Comparison of ENCODE assay signal across 10 cellular contexts in genomic region chr17:81285894-81286293, GRCh38. TPM values are rescaled to one million over a fixed set of nuclear protein-coding genes. Genes with fewer than 3 reads are reported as not detected.
A peak's percentile ranks its signal among the peaks of the same experiment; 100 is the strongest.
DNase-seq lines count a peak whose midpoint lies in the region; ATAC-seq and TF ChIP-seq lines count a peak whose summit lies in the region.
"Had no signal": no experiment of that assay in that cellular context is flagged by ENCODE, and none has a peak within 500 bp of the region (broad histone marks: within the 10 kb centered on the region; RNA-seq: fewer than 3 reads in every experiment).

No MANE protein-coding gene starts in this region.

- TF ChIP-seq CTCF in adrenal gland (IDR thresholded peaks at IDR 0.05) (no peak), left lung (IDR thresholded peaks at IDR 0.05) (no peak), testis (IDR thresholded peaks at IDR 0.05) (no peak), GM13976 (IDR thresholded peaks at IDR 0.05; ENCODE audit: borderline replicate concordance, control extremely low read depth, extremely low read depth, insufficient read depth, missing control alignments) (no peak)

- H3K9me3 Mint-ChIP-seq in activated CD4-positive, alpha-beta T cell treated with anti-CD3 and anti-CD28 coated beads, Interleukin-2, amount 10 ng/mL, durations not matched to agents 24 days and 14 days = no peaks in the 10 kb centered on the region

- ATAC-seq in left lung (no peak), HG03565 (IDR thresholded peaks at IDR 0.05; ENCODE audit: unreplicated experiment) (no peak)
- ATAC-seq: A549 had no signal

- no peak for TF ChIP-seq POLR2A in adrenal gland (IDR thresholded peaks at IDR 0.05)
- TF ChIP-seq POLR2A in testis (IDR thresholded peaks at IDR 0.05) = no peak

- H3K36me3 ChIP-seq in adrenal gland (replicated peaks in 1 of 2) (peaks cover 0 to 51% of the 10 kb centered on the region in 2 donors), left lung (peaks cover 0 to 73% of the 10 kb centered on the region in 2 donors), testis (ENCODE audit: low read depth, missing control alignments) (no peaks in the 10 kb centered on the region)

- in situ Hi-C loops in GM13976 (cut with MboI; ENCODE audit: low sequenced_read_pairs, unreplicated experiment) = no loop called here

- peaks cover 0 to 35% of the 10 kb centered on the region in 2 donors for H3K4me1 ChIP-seq in adrenal gland (replicated peaks in 1 of 2)
- peaks cover 3 to 56% of the 10 kb centered on the region in 2 donors for H3K4me1 ChIP-seq in left lung
- H3K4me1 ChIP-seq in testis = peaks cover 12% of the 10 kb centered on the region
- H3K4me1 ChIP-seq: A549 had no signal

- H3K27me3 ChIP-seq in adrenal gland (no peaks in the 10 kb centered on the region), left lung (no peaks in the 10 kb centered on the region), testis (no peaks in the 10 kb centered on the region)

- WGBS in adrenal gland, 4 donors = 60 to 70% (median 61%) methylated on average over 9 to 12 of the region's 12 CpGs
- 68 to 93% methylated on average over 2 to 12 of the region's 12 CpGs for WGBS in testis, 2 donors

- peak overlapping the region; percentile 96 for H3K27ac Mint-ChIP-seq in activated CD4-positive, alpha-beta T cell treated with anti-CD3 and anti-CD28 coated beads, Interleukin-2, amount 10 ng/mL, durations not matched to agents 24 days and 14 days

- H3K27ac ChIP-seq in adrenal gland (peak overlapping the region in 4 of 5 donors; percentile 40 to 81 (median 68)), left lung (peak overlapping the region; percentile 81 to 89), testis (peak overlapping the region; percentile 24 to 73)
- H3K27ac ChIP-seq: A549 had no signal

- intact Hi-C loops in activated CD4-positive, alpha-beta T cell treated with anti-CD3 and anti-CD28 coated beads, Interleukin-2, amount 10 ng/mL, durations not matched to agents 24 days and 14 days (cut with micrococcal nuclease) = loop anchor here (1.0 kb wide), 1 partner anchor 9 kb away; the partner anchor contains the start of gene SLC38A10
- intact Hi-C loops in adrenal gland (cut with DNase I) = no loop called here
- intact Hi-C loops in left lung (cut with DNase I) = no loop called here
- intact Hi-C loops in testis (cut with DNase I; ENCODE audit: low total_unique reads) = no loop called here

- no peak for DNase-seq in activated CD4-positive, alpha-beta T cell treated with anti-CD3 and anti-CD28 coated beads, Interleukin-2, amount 10 ng/mL, durations not matched to agents 24 days and 14 days
- DNase-seq in activated CD4-positive, alpha-beta T cell treated with anti-CD3 and anti-CD28 coated beads, Interleukin-2, amount 50 U/mL, for 1 hour = no peak
- no peak for DNase-seq in adrenal gland
- DNase-seq in left lung = peak in 1 of 2 donors; percentile 56
- no peak for DNase-seq in testis
- DNase-seq in GM13976 (ENCODE audit: low spot score) = no peak
- DNase-seq in stimulated activated CD4-positive, alpha-beta T cell treated with anti-CD3 and anti-CD28 coated beads, Interleukin-1b, Interleukin-23, amount 100 ng/mL, for 48 hours = no peak
- DNase-seq: NCI-H69 had no signal

- H3K4me1 Mint-ChIP-seq in activated CD4-positive, alpha-beta T cell treated with anti-CD3 and anti-CD28 coated beads, Interleukin-2, amount 10 ng/mL, durations not matched to agents 24 days and 14 days = peaks cover 24% of the 10 kb centered on the region

- peak overlapping the region; percentile 86 for H3K4me3 Mint-ChIP-seq in activated CD4-positive, alpha-beta T cell treated with anti-CD3 and anti-CD28 coated beads, Interleukin-2, amount 10 ng/mL, durations not matched to agents 24 days and 14 days

- H3K4me3 ChIP-seq in adrenal gland = peak overlapping the region in 1 of 4 donors; percentile 28
- H3K4me3 ChIP-seq in left lung = peak overlapping the region in 1 of 2 donors; percentile 43
- no peak overlapping the region for H3K4me3 ChIP-seq in testis
- H3K4me3 ChIP-seq: A549 had no signal

- no peaks in the 10 kb centered on the region for H3K9me3 ChIP-seq in adrenal gland (replicated peaks in 1 of 3)
- no peaks in the 10 kb centered on the region for H3K9me3 ChIP-seq in left lung
- no peaks in the 10 kb centered on the region for H3K9me3 ChIP-seq in testis
- H3K9me3 ChIP-seq: A549 had no signal

- peaks cover 25% of the 10 kb centered on the region for H3K36me3 Mint-ChIP-seq in activated CD4-positive, alpha-beta T cell treated with anti-CD3 and anti-CD28 coated beads, Interleukin-2, amount 10 ng/mL, durations not matched to agents 24 days and 14 days (ENCODE audit: low read depth)

- H3K27me3 Mint-ChIP-seq in activated CD4-positive, alpha-beta T cell treated with anti-CD3 and anti-CD28 coated beads, Interleukin-2, amount 10 ng/mL, durations not matched to agents 24 days and 14 days = no peaks in the 10 kb centered on the region

RNA-seq across cellular contexts. Expression of gene SLC38A10, which starts 9.2 kb away (rescaled TPM):
- total RNA-seq in activated CD4-positive, alpha-beta T cell treated with anti-CD3 and anti-CD28 coated beads, Interleukin-2, amount 10 ng/mL, durations not matched to agents 24 days and 14 days = 98.0 and 105 TPM in 2 replicates
- total RNA-seq in adrenal gland = 100 to 1,000 TPM in 5 of 8 donors, 10 to 100 TPM in 3; 67.4 to 163 (median 102) TPM
- 100 to 1,000 TPM in 2 of 3 donors, 10 to 100 TPM in 1; 17.6 to 190 (median 136) TPM for polyA plus RNA-seq in adrenal gland
- total RNA-seq in left lung = 100 to 1,000 TPM in 1 of 2 donors, 10 to 100 TPM in 1; 79.9 to 109 TPM
- 100 to 1,000 TPM; 131 to 150 TPM for total RNA-seq in testis
- polyA plus RNA-seq in testis (ENCODE audit: insufficient read depth, low read depth, low replicate concordance) = 77.1 TPM

RNA-seq across cellular contexts. Expression of gene NDUFAF8, which starts 46.8 kb away (rescaled TPM):
- 73.6 and 77.1 TPM in 2 replicates for total RNA-seq in activated CD4-positive, alpha-beta T cell treated with anti-CD3 and anti-CD28 coated beads, Interleukin-2, amount 10 ng/mL, durations not matched to agents 24 days and 14 days
- total RNA-seq in adrenal gland = 10 to 100 TPM; 25.3 to 80.9 (median 43.7) TPM
- 10 to 100 TPM; 38.9 to 58.1 (median 52.9) TPM for polyA plus RNA-seq in adrenal gland
- 10 to 100 TPM; 38.3 to 42.2 TPM for total RNA-seq in left lung
- total RNA-seq in testis = 10 to 100 TPM; 61.1 to 63.4 TPM
- polyA plus RNA-seq in testis (ENCODE audit: insufficient read depth, low read depth, low replicate concordance) = 62.5 TPM

RNA-seq across cellular contexts. Expression of gene TEPSIN, which starts 47.0 kb away (rescaled TPM):
- total RNA-seq in activated CD4-positive, alpha-beta T cell treated with anti-CD3 and anti-CD28 coated beads, Interleukin-2, amount 10 ng/mL, durations not matched to agents 24 days and 14 days = 36.4 and 40.0 TPM in 2 replicates
- total RNA-seq in adrenal gland (10 to 100 TPM; 10.9 to 67.2 (median 40.6) TPM), left lung (10 to 100 TPM; 32.3 to 41.2 TPM), testis (10 to 100 TPM; 55.4 to 83.0 TPM)
- polyA plus RNA-seq in adrenal gland (100 to 1,000 TPM in 1 of 3 donors, 10 to 100 TPM in 1, 1 to 10 TPM in 1; 3.1 to 144 (median 68.1) TPM), testis (ENCODE audit: insufficient read depth, low read depth, low replicate concordance) (32.0 TPM)
